Comparison of ENCODE assay signal across 22 cellular contexts in genomic region chr12:112091563-112091962, GRCh38. TPM values are rescaled to one million over a fixed set of nuclear protein-coding genes. Genes with fewer than 3 reads are reported as not detected.
A peak's percentile ranks its signal among the peaks of the same experiment; 100 is the strongest.
DNase-seq lines count a peak whose midpoint lies in the region; ATAC-seq, FAIRE-seq and TF ChIP-seq lines count a peak whose summit lies in the region.
"Had no signal": no experiment of that assay in that cellular context is flagged by ENCODE, and none has a peak within 500 bp of the region (broad histone marks: within the 10 kb centered on the region; RNA-seq: fewer than 3 reads in every experiment).

No MANE protein-coding gene starts in this region.

- ATAC-seq in HepG2 (no peak), right lobe of liver (no peak)
- ATAC-seq: GM12878, HCT116 had no signal

- in situ Hi-C loops in HepG2 (cut with HindIII; ENCODE audit: extremely low pct_ligation_motif_present, low pct_unique_long_range_greater_than_20kb) = no loop called here

- FAIRE-seq in HepG2 (lab: Jason Lieb, UNC) = no peak
- FAIRE-seq: A204.1, GM12878 had no signal

- no peak for TF ChIP-seq CTCF in HepG2 (CRISPR knock-in tag; IDR thresholded peaks at IDR 0.05)
- no peak for TF ChIP-seq CTCF in right lobe of liver (IDR thresholded peaks at IDR 0.05)
- TF ChIP-seq CTCF in endodermal cell (conservative IDR thresholded peaks at IDR 0.05) = no peak

- H3K9me3 ChIP-seq in HepG2 (ENCODE audit: low read length) = no peaks in the 10 kb centered on the region
- H3K9me3 ChIP-seq in right lobe of liver = no peaks in the 10 kb centered on the region
- no peaks in the 10 kb centered on the region for H3K9me3 ChIP-seq in endodermal cell (ENCODE audit: control insufficient read depth, low read length)
- H3K9me3 ChIP-seq: BE2C had no signal

- H3K79me2 ChIP-seq in HepG2 (ENCODE audit: insufficient read depth, low read length) = peaks cover 36% of the 10 kb centered on the region

- no peaks in the 10 kb centered on the region for H3K27me3 Mint-ChIP-seq in endodermal cell (ENCODE audit: insufficient read depth)
- H3K27me3 Mint-ChIP-seq: CD4-positive, CD25-positive, alpha-beta regulatory T cell; CD8-positive, alpha-beta memory T cell had no signal

- H2AFZ ChIP-seq in HepG2 (ENCODE audit: low read length) = no peak overlapping the region

- intact Hi-C loops in HepG2 (cut with micrococcal nuclease; ENCODE audit: unreplicated experiment) = no loop called here
- intact Hi-C loops in right lobe of liver (cut with DNase I) = no loop called here

- H3K27ac ChIP-seq in HepG2 (ENCODE audit: extremely low read length, insufficient read depth, low read length) = no peak overlapping the region
- H3K27ac ChIP-seq in right lobe of liver = no peak overlapping the region
- no peak overlapping the region for H3K27ac ChIP-seq in endodermal cell (ENCODE audit: low read depth, low read length)

- no peaks in the 10 kb centered on the region for H3K27me3 ChIP-seq in HepG2 (ENCODE audit: control insufficient read depth in 1 of 2, insufficient read depth in 2 of 2, low read length in 2 of 2)
- no peaks in the 10 kb centered on the region for H3K27me3 ChIP-seq in right lobe of liver
- no peaks in the 10 kb centered on the region for H3K27me3 ChIP-seq in endodermal cell (ENCODE audit: control insufficient read depth, insufficient read depth, low read length, poor library complexity, severe bottlenecking)
- H3K27me3 ChIP-seq: BE2C had no signal

- peaks cover 2% of the 10 kb centered on the region for H3K9me3 Mint-ChIP-seq in endodermal cell
- H3K9me3 Mint-ChIP-seq: CD4-positive, CD25-positive, alpha-beta regulatory T cell; CD8-positive, alpha-beta memory T cell had no signal

- no TSS peak for BruUV-seq in HepG2 (replicated peaks; lab: Mats Ljungman, UMichigan)

- no peak for TF ChIP-seq EP300 in HepG2 (IDR thresholded peaks at IDR 0.05; ENCODE audit: low read depth in 2 of 2, low read length in 2 of 2)
- TF ChIP-seq EP300 in HepG2 (CRISPR knock-in tag; IDR thresholded peaks at IDR 0.05; ENCODE audit: borderline replicate concordance) = no peak

- H3K4me3 ChIP-seq in HepG2 (replicated peaks in 1 of 3; ENCODE audit: insufficient read depth in 1 of 3, low read depth in 2 of 3, low read length in 3 of 3) (no peak overlapping the region), right lobe of liver (no peak overlapping the region), endodermal cell (ENCODE audit: low read length) (no peak overlapping the region)
- H3K4me3 ChIP-seq: GM12878 had no signal

- no peak overlapping the region for H3K4me2 ChIP-seq in HepG2 (ENCODE audit: low read depth, low read length)

- TF ChIP-seq RAD21 in HepG2 (CRISPR knock-in tag; IDR thresholded peaks at IDR 0.05) = no peak

- peaks cover 16 to 68% of the 10 kb centered on the region in 2 experiments for H3K36me3 ChIP-seq in HepG2 (replicated peaks in 1 of 2; ENCODE audit: control insufficient read depth in 1 of 2, insufficient read depth in 2 of 2, low read length in 2 of 2)
- H3K36me3 ChIP-seq in right lobe of liver = peaks cover 0 to 42% (median 14%) of the 10 kb centered on the region in 4 donors
- H3K36me3 ChIP-seq in endodermal cell (ENCODE audit: control insufficient read depth, insufficient read depth, low read length) = peaks cover 83% of the 10 kb centered on the region

- POLR2A ChIA-PET in HepG2 (lab: Yijun Ruan, JAX) = no interaction called here

- peak; percentile 12 for DNase-seq in activated effector memory CD4-positive, alpha-beta T cell treated with anti-CD3 and anti-CD28 coated beads, Interleukin-2, amount 50 U/mL, for 16 hours
- DNase-seq in activated effector memory CD4-positive, alpha-beta T cell treated with Interleukin-2 at 50 U/mL for 16 hours = no peak
- no peak for DNase-seq in HepG2 (ENCODE audit: low spot score)
- DNase-seq in right lobe of liver = no peak
- DNase-seq in endodermal cell = peak; percentile 22
- no peak for DNase-seq in NOMO-1 treated with DMSO at 0.1 percent for 48 hours (lab: John Stamatoyannopoulos, UW; ENCODE audit: unreplicated experiment)
- no peak for DNase-seq in T1000 (lab: John Stamatoyannopoulos, UW)
- DNase-seq: ACHN; BE2C; C1 segment of cervical spinal cord; CD4-positive, CD25-positive, alpha-beta regulatory T cell; CD8-positive, alpha-beta memory T cell; COR-L47; DMS 273 treated with DMSO at 0.1 percent for 48 hours; DMS53; DND-41; EL; GOT3; H7 had no signal

- CTCF ChIA-PET in HepG2 (lab: Yijun Ruan, JAX; ENCODE audit: low intra/inter-chr PET ratio, low total read pairs) = no interaction called here

- H3K36me3 Mint-ChIP-seq in endodermal cell (ENCODE audit: low read depth) = peaks cover 60% of the 10 kb centered on the region

- no peak overlapping the region for H3K4me3 Mint-ChIP-seq in endodermal cell
- H3K4me3 Mint-ChIP-seq: CD8-positive, alpha-beta memory T cell had no signal

- H3K4me1 ChIP-seq in HepG2 (ENCODE audit: insufficient read depth, low read length) (no peaks in the 10 kb centered on the region), right lobe of liver (no peaks in the 10 kb centered on the region), endodermal cell (ENCODE audit: control insufficient read depth, insufficient read depth, low read length) (no peaks in the 10 kb centered on the region)
- H3K4me1 ChIP-seq: BE2C had no signal

- H3K4me1 Mint-ChIP-seq in endodermal cell = no peaks in the 10 kb centered on the region

- WGBS in HepG2 (ENCODE audit: low lambda C conversion rate) = 100% methylated on average over 3 of the region's 3 CpGs
- 93% methylated on average over 3 of the region's 3 CpGs for WGBS in right lobe of liver (ENCODE audit: insufficient coverage, low coverage, low lambda C conversion rate, missing lambda C conversion rate)
- WGBS in endodermal cell (ENCODE audit: insufficient coverage in 1 of 2, insufficient read length in 1 of 2), 2 experiments = 84 to 95% methylated on average over 3 of the region's 3 CpGs

- 0 out of 2 replicates have a peak, but pooled peaks cover 2% of the 10 kb centered on the region for H4K20me1 ChIP-seq in HepG2 (ENCODE audit: insufficient read depth, low read length)

- TF ChIP-seq POLR2A in HepG2 (IDR thresholded peaks at IDR 0.05; ENCODE audit: insufficient read depth in 1 of 2, low read depth in 2 of 2, low read length in 2 of 2) (no peak), right lobe of liver (IDR thresholded peaks at IDR 0.05) (no peak)

- H3K9ac ChIP-seq in HepG2 (ENCODE audit: insufficient read depth, low read depth, low read length) = no peak overlapping the region
- no peak overlapping the region for H3K9ac ChIP-seq in endodermal cell (ENCODE audit: extremely low read depth, low read length, poor library complexity, severe bottlenecking)

- no peak overlapping the region for H3K27ac Mint-ChIP-seq in endodermal cell
- H3K27ac Mint-ChIP-seq: CD4-positive, CD25-positive, alpha-beta regulatory T cell had no signal

RNA-seq across cellular contexts. Expression of gene NAA25, which starts 17.0 kb away (rescaled TPM):
- total RNA-seq in HepG2 (2016; rRNA removed; fragmentation: Illumina TruSeq; extraction: Trizol) = 32.0 and 36.1 TPM in 2 replicates
- total RNA-seq in HepG2 (2016; cell fraction: cytosol; rRNA removed; fragmentation: Illumina TruSeq; extraction: Trizol; ENCODE audit: low read depth) = 7.7 and 9.0 TPM in 2 replicates
- 29.7 and 38.3 TPM in 2 replicates for total RNA-seq in HepG2 (2016; cell fraction: insoluble cytoplasmic fraction; rRNA removed; fragmentation: Illumina TruSeq; extraction: Trizol)
- 10.6 and 12.3 TPM in 2 replicates for total RNA-seq in HepG2 (2016; cell fraction: membrane; rRNA removed; fragmentation: Illumina TruSeq; extraction: Trizol)
- total RNA-seq in HepG2 (2016; cell fraction: nucleus; rRNA removed; fragmentation: Illumina TruSeq; extraction: Trizol) = 40.0 and 40.4 TPM in 2 replicates
- polyA plus RNA-seq in HepG2 (2011; rRNA removed) = 11.4 and 13.5 TPM in 2 replicates
- polyA plus RNA-seq in HepG2 (2011; cell fraction: cytosol; rRNA removed) = 4.5 and 7.2 TPM in 2 replicates
- polyA plus RNA-seq in HepG2 (2011; cell fraction: nucleus; rRNA removed) = 10.3 and 12.1 TPM in 2 replicates
- 14.4 and 16.1 TPM in 2 replicates for polyA plus RNA-seq in HepG2 (2012)
- 1.2 and 1.4 TPM in 2 replicates for polyA plus RNA-seq in HepG2 (2016; cell fraction: cytosol; fragmentation: Illumina TruSeq; extraction: Trizol; ENCODE audit: low read depth)
- polyA plus RNA-seq in HepG2 (2016; cell fraction: insoluble cytoplasmic fraction; fragmentation: Illumina TruSeq; extraction: Trizol; ENCODE audit: low read depth) = 16.8 and 17.4 TPM in 2 replicates
- 2.8 and 3.2 TPM in 2 replicates for polyA plus RNA-seq in HepG2 (2016; cell fraction: membrane; fragmentation: Illumina TruSeq; extraction: Trizol; ENCODE audit: low read depth)
- polyA plus RNA-seq in HepG2 (2016; cell fraction: nucleus; fragmentation: Illumina TruSeq; extraction: Trizol; ENCODE audit: insufficient read depth, low read depth) = 32.7 and 35.6 TPM in 2 replicates
- polyA minus RNA-seq in HepG2 (2011; rRNA and poly(A)+ RNA removed; ENCODE audit: low replicate concordance) = 17.6 and 43.3 TPM in 2 replicates
- polyA minus RNA-seq in HepG2 (2011; cell fraction: cytosol; rRNA and poly(A)+ RNA removed) = 21.9 and 26.3 TPM in 2 replicates
- 40.7 and 48.1 TPM in 2 replicates for polyA minus RNA-seq in HepG2 (2011; cell fraction: nucleus; rRNA and poly(A)+ RNA removed)
- total RNA-seq in right lobe of liver = 10 to 100 TPM in 5 of 6 experiments, 1 to 10 TPM in 1; 9.7 to 11.8 (median 10.8) TPM
- 10 to 100 TPM; 34.2 to 36.3 TPM for total RNA-seq in endodermal cell
- polyA plus RNA-seq in endodermal cell (2013, experiment 1 of 2) = 23.2 TPM
- 20.1 TPM for polyA plus RNA-seq in endodermal cell (2013, experiment 2 of 2)

RNA-seq across cellular contexts. Expression of gene TRAFD1, which starts 33.8 kb away (rescaled TPM):
- total RNA-seq in HepG2 (2016; rRNA removed; fragmentation: Illumina TruSeq; extraction: Trizol) = 20.9 and 27.8 TPM in 2 replicates
- 3.3 and 3.6 TPM in 2 replicates for total RNA-seq in HepG2 (2016; cell fraction: cytosol; rRNA removed; fragmentation: Illumina TruSeq; extraction: Trizol; ENCODE audit: low read depth)
- 20.5 and 24.2 TPM in 2 replicates for total RNA-seq in HepG2 (2016; cell fraction: insoluble cytoplasmic fraction; rRNA removed; fragmentation: Illumina TruSeq; extraction: Trizol)
- total RNA-seq in HepG2 (2016; cell fraction: membrane; rRNA removed; fragmentation: Illumina TruSeq; extraction: Trizol) = 7.6 and 9.4 TPM in 2 replicates
- 16.1 and 18.7 TPM in 2 replicates for total RNA-seq in HepG2 (2016; cell fraction: nucleus; rRNA removed; fragmentation: Illumina TruSeq; extraction: Trizol)
- 9.5 and 10.4 TPM in 2 replicates for polyA plus RNA-seq in HepG2 (2011; rRNA removed)
- polyA plus RNA-seq in HepG2 (2011; cell fraction: cytosol; rRNA removed) = 8.7 and 9.7 TPM in 2 replicates
- polyA plus RNA-seq in HepG2 (2011; cell fraction: nucleus; rRNA removed) = 9.1 and 10.4 TPM in 2 replicates
- polyA plus RNA-seq in HepG2 (2012) = 8.9 and 13.3 TPM in 2 replicates
- polyA plus RNA-seq in HepG2 (2016; cell fraction: cytosol; fragmentation: Illumina TruSeq; extraction: Trizol; ENCODE audit: low read depth) = 1.0 and 1.5 TPM in 2 replicates
- polyA plus RNA-seq in HepG2 (2016; cell fraction: insoluble cytoplasmic fraction; fragmentation: Illumina TruSeq; extraction: Trizol; ENCODE audit: low read depth) = 20.8 and 21.2 TPM in 2 replicates
- 3.1 TPM in 2 replicates for polyA plus RNA-seq in HepG2 (2016; cell fraction: membrane; fragmentation: Illumina TruSeq; extraction: Trizol; ENCODE audit: low read depth)
- 14.6 and 15.4 TPM in 2 replicates for polyA plus RNA-seq in HepG2 (2016; cell fraction: nucleus; fragmentation: Illumina TruSeq; extraction: Trizol; ENCODE audit: insufficient read depth, low read depth)
- 8.1 and 43.5 TPM in 2 replicates for polyA minus RNA-seq in HepG2 (2011; rRNA and poly(A)+ RNA removed; ENCODE audit: low replicate concordance)
- 5.2 and 7.2 TPM in 2 replicates for polyA minus RNA-seq in HepG2 (2011; cell fraction: cytosol; rRNA and poly(A)+ RNA removed)
- 12.0 and 15.9 TPM in 2 replicates for polyA minus RNA-seq in HepG2 (2011; cell fraction: nucleus; rRNA and poly(A)+ RNA removed)
- total RNA-seq in right lobe of liver = 10 to 100 TPM in 3 of 6 experiments, 1 to 10 TPM in 3; 6.3 to 14.9 (median 10.3) TPM
- total RNA-seq in endodermal cell = 10 to 100 TPM; 25.2 to 28.9 TPM
- polyA plus RNA-seq in endodermal cell (2013, experiment 1 of 2) = 37.6 TPM
- polyA plus RNA-seq in endodermal cell (2013, experiment 2 of 2) = 32.3 TPM

Comparison
In these comparisons a context has a peak if more than half of its experiments do, and no peak if none do; other contexts are left out.
1. DNase-seq: peak in activated effector memory CD4-positive, alpha-beta T cell treated with anti-CD3 and anti-CD28 coated beads, Interleukin-2, amount 50 U/mL, for 16 hours (single experiment) and endodermal cell (single experiment); none in activated effector memory CD4-positive, alpha-beta T cell treated with Interleukin-2 at 50 U/mL for 16 hours (single experiment), HepG2 (single experiment), right lobe of liver (0 of 3), NOMO-1 treated with DMSO at 0.1 percent for 48 hours (single experiment) and T1000 (single experiment).